In the genomic region with DNA sequence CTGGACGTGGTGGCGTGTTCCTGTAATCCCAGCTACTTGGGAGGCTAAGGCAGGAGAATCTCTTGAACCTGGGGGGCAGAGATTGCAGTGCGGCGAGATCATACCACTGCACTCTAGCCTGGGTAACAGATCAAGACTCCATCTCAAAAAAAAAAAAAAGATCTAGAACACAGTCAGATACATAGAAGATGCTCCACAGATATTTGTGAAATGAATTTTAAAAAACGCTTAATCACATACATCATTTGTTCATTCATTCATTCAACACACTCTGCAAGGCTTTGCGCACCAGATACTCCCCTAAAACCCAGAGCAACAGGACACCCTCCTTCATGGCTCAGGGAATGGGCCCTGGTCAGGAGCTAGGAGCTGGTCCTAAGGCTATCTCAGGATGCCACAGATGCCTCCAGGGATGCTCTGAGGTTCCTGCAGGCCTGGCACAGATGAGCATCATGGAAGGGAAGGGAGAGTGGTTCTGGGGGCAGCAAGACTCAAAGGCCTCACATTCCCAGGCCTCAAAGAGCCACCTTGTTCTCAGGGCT, we compare ENCODE assay signal across 16 cellular contexts. TPM values are rescaled to one million over a fixed set of nuclear protein-coding genes. Genes with fewer than 3 reads are reported as not detected.
DNase-seq lines count a peak whose midpoint lies in the region; ATAC-seq, FAIRE-seq and TF ChIP-seq lines count a peak whose summit lies in the region.
"Had no signal": no experiment of that assay in that cellular context is flagged by ENCODE, and none has a peak within 500 bp of the region (broad histone marks: within the 10 kb centered on the region; RNA-seq: fewer than 3 reads in every experiment).

No MANE protein-coding gene starts in this region.

- no peak overlapping the region for H3K4me3 ChIP-seq in Peyer's patch
- no peak overlapping the region for H3K4me3 ChIP-seq in H1 (ENCODE audit: extremely low read depth in 1 of 4, insufficient read depth in 2 of 4, low read depth in 3 of 4, low read length in 4 of 4)

- H4K5ac ChIP-seq in H1 (ENCODE audit: insufficient read length, low read depth, low read length), result no peak overlapping the region

- H2BK20ac ChIP-seq in H1 (ENCODE audit: low read length), result no peak overlapping the region

- H3K4ac ChIP-seq in H1 (replicated peaks; ENCODE audit: insufficient read length, low read depth, low read length), result no peak overlapping the region

- H2AK5ac ChIP-seq in H1 (ENCODE audit: low read depth, low read length), result no peak overlapping the region

- no peaks in the 10 kb centered on the region for H3K9me3 Mint-ChIP-seq in nephron progenitor cell
- H3K9me3 Mint-ChIP-seq in type B pancreatic cell, result no peaks in the 10 kb centered on the region
- H3K9me3 Mint-ChIP-seq: activated naive CD4-positive, alpha-beta T cell treated with anti-CD3 and anti-CD28 coated beads, Interleukin-2, amount 10 ng/mL, durations not matched to agents 7 days and 5 days; IgD-negative memory B cell had no signal

- H3K27ac Mint-ChIP-seq in nephron progenitor cell, result peak overlapping the region; percentile 19
- H3K27ac Mint-ChIP-seq in type B pancreatic cell, result peak overlapping the region; percentile 67
- H3K27ac Mint-ChIP-seq: activated naive CD4-positive, alpha-beta T cell treated with anti-CD3 and anti-CD28 coated beads, Interleukin-2, amount 10 ng/mL, durations not matched to agents 7 days and 5 days had no signal

- H2BK120ac ChIP-seq in H1 (replicated peaks; ENCODE audit: low read depth, low read length), result no peak overlapping the region

- POLR2A ChIA-PET in H1 (lab: Charles Lee; ENCODE audit: partially characterized antibody), result interaction anchor here (1.2 to 5.9 kb wide), 3 partner anchors 10 to 15 kb away, joined by 4 to 36 read pairs (median 4); no protein-coding TSS in a partner anchor

- no peaks in the 10 kb centered on the region for H3K23me2 ChIP-seq in H1 (ENCODE audit: low read depth, low read length)

- no peak for DNase-seq in Peyer's patch
- no peak for DNase-seq in H1 (ENCODE audit: low read depth in 1 of 2, low spot score in 2 of 2)
- no peak for DNase-seq in nephron progenitor cell
- no peak for DNase-seq in type B pancreatic cell (ENCODE audit: extremely low spot score, unreplicated experiment)
- no peak for DNase-seq in NCI-H1436 treated with DMSO at 0.1 percent for 48 hours (lab: John Stamatoyannopoulos, UW)
- DNase-seq in midbrain (lab: John Stamatoyannopoulos, UW), result no peak
- DNase-seq: activated naive CD4-positive, alpha-beta T cell treated with anti-CD3 and anti-CD28 coated beads, Interleukin-2, amount 10 ng/mL, durations not matched to agents 7 days and 5 days; cortex of kidney; NCI-H2029 treated with DMSO at 0.1 percent for 48 hours; NK-92 treated with Interleukin-12 subunit alpha and Interleukin-12 subunit beta, amount 100 ng/mL, for 24 hours had no signal

- H3K79me2 ChIP-seq in H1 (ENCODE audit: control insufficient read depth in 1 of 2, insufficient read depth in 2 of 2, low read length in 2 of 2), result peaks cover 0 to 61% of the 10 kb centered on the region in 2 experiments; a peak in 2 of 4 replicates

- peaks cover 10% of the 10 kb centered on the region for H3K36me3 Mint-ChIP-seq in nephron progenitor cell (ENCODE audit: low read depth)
- peaks cover 5% of the 10 kb centered on the region for H3K36me3 Mint-ChIP-seq in type B pancreatic cell
- H3K36me3 Mint-ChIP-seq: activated naive CD4-positive, alpha-beta T cell treated with anti-CD3 and anti-CD28 coated beads, Interleukin-2, amount 10 ng/mL, durations not matched to agents 7 days and 5 days; IgD-negative memory B cell had no signal

- H3K27ac ChIP-seq in Peyer's patch, result peak overlapping the region; percentile 67 to 96 (median 84)
- H3K27ac ChIP-seq in H1 (ENCODE audit: low read depth, low read length), result 0 out of 2 replicates have a peak overlapping the region, but pooled peaks have one; percentile 23

- TF ChIP-seq CTCF in Peyer's patch (IDR thresholded peaks at IDR 0.05) (no peak), H1 (IDR thresholded peaks at IDR 0.05; ENCODE audit: control extremely low read depth in 1 of 3, insufficient read depth in 1 of 3, low read depth in 1 of 3, low read length in 3 of 3) (no peak), nephron progenitor cell (IDR thresholded peaks at IDR 0.05) (no peak), type B pancreatic cell (conservative IDR thresholded peaks at IDR 0.05) (no peak)

- peak overlapping the region; percentile 2; the same call in 1 of the 2 replicates for H2BK5ac ChIP-seq in H1 (ENCODE audit: low read depth, low read length)

- CTCF ChIA-PET in H1 (lab: Charles Lee; ENCODE audit: partially characterized antibody), result interaction anchor here (0.7 to 3.7 kb wide), 2 partner anchors 33 to 34 kb away, joined by 3 to 11 read pairs; no protein-coding TSS in a partner anchor

- TF ChIP-seq RAD21 in H1 (IDR thresholded peaks at IDR 0.05 in 1 of 2, conservative IDR thresholded peaks at IDR 0.05 in 1 of 2; ENCODE audit: low read depth in 2 of 2, low read length in 2 of 2), result no peak

- H3K23ac ChIP-seq in H1 (ENCODE audit: insufficient read length), result no peak overlapping the region

- TF ChIP-seq EP300 in H1 (IDR thresholded peaks at IDR 0.05; ENCODE audit: borderline replicate concordance in 1 of 2, low read depth in 2 of 2, low read length in 2 of 2), result no peak

- H2AFZ ChIP-seq in H1 (ENCODE audit: low read length), result no peak overlapping the region

- H3K4me1 Mint-ChIP-seq in nephron progenitor cell (peaks cover 81% of the 10 kb centered on the region), type B pancreatic cell (ENCODE audit: unreplicated experiment) (peaks cover 38% of the 10 kb centered on the region)

- no peak overlapping the region for H2BK15ac ChIP-seq in H1 (ENCODE audit: low read length)

- H3K14ac ChIP-seq in H1 (ENCODE audit: insufficient read length), result no peak overlapping the region

- no peak overlapping the region for H3K9ac ChIP-seq in H1 (replicated peaks in 1 of 4; ENCODE audit: extremely low read depth in 1 of 4, low read depth in 3 of 4, low read length in 3 of 4)

- no peak overlapping the region for H3K56ac ChIP-seq in H1 (replicated peaks; ENCODE audit: insufficient read length, low read depth, low read length)

- H3K27me3 ChIP-seq in Peyer's patch (no peaks in the 10 kb centered on the region), H1 (replicated peaks in 1 of 4; ENCODE audit: control insufficient read depth in 3 of 4, extremely low read depth in 1 of 4, insufficient read depth in 3 of 4, low read length in 3 of 4) (no peaks in the 10 kb centered on the region)

- H3K18ac ChIP-seq in H1 (ENCODE audit: extremely low read depth, low read length), result no peak overlapping the region

- no peak for FAIRE-seq in H1 (lab: Jason Lieb, UNC)
- FAIRE-seq: GM19239 had no signal

- H4K20me1 ChIP-seq in H1 (replicated peaks in 1 of 2; ENCODE audit: control insufficient read depth in 1 of 2, insufficient read depth in 2 of 2, low read length in 2 of 2), result peaks cover 6 to 22% of the 10 kb centered on the region in 2 experiments

- H3K4me1 ChIP-seq in Peyer's patch (peaks cover 0 to 89% (median 21%) of the 10 kb centered on the region in 4 donors), H1 (replicated peaks in 1 of 4; ENCODE audit: control insufficient read depth in 3 of 4, insufficient read depth in 4 of 4, low read length in 3 of 4) (peaks cover 8 to 38% (median 20%) of the 10 kb centered on the region in 4 experiments)

- H2BK12ac ChIP-seq in H1 (ENCODE audit: low read depth, low read length), result no peak overlapping the region

- H3K9me3 ChIP-seq in Peyer's patch, result no peaks in the 10 kb centered on the region
- H3K9me3 ChIP-seq in H1 (ENCODE audit: insufficient read depth in 2 of 2, low read depth in 1 of 2, low read length in 1 of 2), result no peaks in the 10 kb centered on the region

- H3K36me3 ChIP-seq in Peyer's patch (no peaks in the 10 kb centered on the region), H1 (ENCODE audit: control insufficient read depth in 2 of 4, insufficient read depth in 4 of 4, low read length in 3 of 4) (no peaks in the 10 kb centered on the region)

- TF ChIP-seq POLR2A in Peyer's patch (IDR thresholded peaks at IDR 0.05) (no peak), H1 (IDR thresholded peaks at IDR 0.05; ENCODE audit: control extremely low read depth in 1 of 2, low read depth in 2 of 2, low read length in 2 of 2) (no peak), GM18505 (IDR thresholded peaks at IDR 0.05; ENCODE audit: borderline replicate concordance, extremely low read depth, insufficient read depth, insufficient read length) (no peak)

- H3K4me2 ChIP-seq in H1 (ENCODE audit: insufficient read depth in 1 of 2, low read depth in 2 of 2, low read length in 2 of 2), result no peak overlapping the region

- peaks cover 2% of the 10 kb centered on the region for H3K27me3 Mint-ChIP-seq in nephron progenitor cell (ENCODE audit: low read depth, poor library complexity)
- no peaks in the 10 kb centered on the region for H3K27me3 Mint-ChIP-seq in type B pancreatic cell

- H3K79me1 ChIP-seq in H1 (ENCODE audit: low read depth, low read length), result peaks cover 25% of the 10 kb centered on the region

- peak overlapping the region; percentile 42 for H4K91ac ChIP-seq in H1 (replicated peaks; ENCODE audit: insufficient read length, low read length)

- no peak for ATAC-seq in GM18505 (IDR thresholded peaks at IDR 0.05; ENCODE audit: unreplicated experiment)

- 89% methylated on average over 6 of the region's 6 CpGs; no CpG with 5 or more reads in 1 of the 2 experiments for WGBS in H1 (ENCODE audit: extremely low coverage in 1 of 2, insufficient coverage in 1 of 2, insufficient read length in 1 of 2, insufficient replicate concordance in 2 of 2, low coverage in 1 of 2, low lambda C conversion rate in 2 of 2, missing lambda C conversion rate in 1 of 2), 2 experiments

- H3K4me3 Mint-ChIP-seq in nephron progenitor cell (no peak overlapping the region), type B pancreatic cell (peak overlapping the region; percentile 25)
- H3K4me3 Mint-ChIP-seq: activated naive CD4-positive, alpha-beta T cell treated with anti-CD3 and anti-CD28 coated beads, Interleukin-2, amount 10 ng/mL, durations not matched to agents 7 days and 5 days; IgD-negative memory B cell had no signal

- no peak overlapping the region for H4K8ac ChIP-seq in H1 (ENCODE audit: extremely low read depth, insufficient read depth, low read length)

RNA-seq across cellular contexts. Expression of a gene that starts 6.4 kb away (rescaled TPM):
- total RNA-seq in Peyer's patch (100 to 1,000 TPM in 3 of 4 donors, 10 to 100 TPM in 1; 68.7 to 199 (median 122) TPM), type B pancreatic cell (ENCODE audit: low replicate concordance) (124 and 130 TPM in 2 replicates)
- 108 and 111 TPM in 2 replicates for total RNA-seq in H1 (2021; fragmentation: NEBNext Ultra II Directional; extraction: Animal tissue kit (Norgen Biotek cat#: 25700))
- 17.8 and 27.7 TPM in 2 replicates for polyA plus RNA-seq in H1 (2011; rRNA removed)
- polyA plus RNA-seq in H1 (2011; cell fraction: cytosol; rRNA removed), result 17.0 TPM
- polyA plus RNA-seq in H1 (2011; cell fraction: nucleus; rRNA removed), result 113 TPM
- polyA plus RNA-seq in H1 (2012, experiment 1 of 2), result 41.0 to 91.2 TPM (median 79.8 TPM) in 4 replicates
- 63.7 TPM for polyA plus RNA-seq in H1 (2012, experiment 2 of 2)
- 65.5 TPM for polyA plus RNA-seq in H1 (2013, experiment 1 of 2)
- 40.5 TPM for polyA plus RNA-seq in H1 (2013, experiment 2 of 2)
- polyA minus RNA-seq in H1 (2011; rRNA and poly(A)+ RNA removed), result 27.8 and 28.3 TPM in 2 replicates
- 68.4 TPM for polyA minus RNA-seq in H1 (2011; cell fraction: cytosol; rRNA and poly(A)+ RNA removed)
- polyA minus RNA-seq in H1 (2011; cell fraction: nucleus; rRNA and poly(A)+ RNA removed), result 87.7 TPM

RNA-seq across cellular contexts. Expression of a gene that starts 46.1 kb away (rescaled TPM):
- not detected for total RNA-seq in Peyer's patch
- not detected in 2 replicates for total RNA-seq in H1 (2021; fragmentation: NEBNext Ultra II Directional; extraction: Animal tissue kit (Norgen Biotek cat#: 25700))
- polyA plus RNA-seq in H1 (2011; rRNA removed), result not detected in 2 replicates
- not detected for polyA plus RNA-seq in H1 (2011; cell fraction: cytosol; rRNA removed)
- not detected for polyA plus RNA-seq in H1 (2011; cell fraction: nucleus; rRNA removed)
- not detected in 4 replicates for polyA plus RNA-seq in H1 (2012, experiment 1 of 2)
- not detected for polyA plus RNA-seq in H1 (2012, experiment 2 of 2)
- polyA plus RNA-seq in H1 (2013, experiment 1 of 2), result not detected
- not detected for polyA plus RNA-seq in H1 (2013, experiment 2 of 2)
- not detected in 2 replicates for polyA minus RNA-seq in H1 (2011; rRNA and poly(A)+ RNA removed)
- polyA minus RNA-seq in H1 (2011; cell fraction: cytosol; rRNA and poly(A)+ RNA removed), result not detected
- polyA minus RNA-seq in H1 (2011; cell fraction: nucleus; rRNA and poly(A)+ RNA removed), result not detected
- not detected in 2 replicates for total RNA-seq in type B pancreatic cell (ENCODE audit: low replicate concordance)
- total RNA-seq: H4; lung microvascular endothelial cell; T-helper 1 cell treated with Interleukin-12 subunit alpha and Interleukin-12 subunit beta and Interleukin-4 antibody, amounts not matched to agents 30 ng/mL and 1 ng/mL, for 36 hours had no signal
- polyA plus RNA-seq: IgD-negative memory B cell had no signal
